ENCODE assay signal across 8 cellular contexts in genomic region chr13:87123987-87124784, GRCh38.
DNase-seq lines count a peak whose midpoint lies in the region; ATAC-seq, FAIRE-seq and TF ChIP-seq lines count a peak whose summit lies in the region.

No MANE protein-coding gene starts in this region.

- H3K36me3 Mint-ChIP-seq in natural killer cell treated with Interleukin-12 subunit alpha and Interleukin-12 subunit beta and Interleukin-15 and Interleukin-18, amount 100 ng/mL, for 72 hours: peaks cover 4% of the 10 kb centered on the region
- H3K36me3 Mint-ChIP-seq in natural killer cell: no peaks in the 10 kb centered on the region
- H3K36me3 Mint-ChIP-seq in CD8-positive, alpha-beta memory T cell: no peaks in the 10 kb centered on the region

- ATAC-seq in natural killer cell treated with Interleukin-12 subunit alpha and Interleukin-12 subunit beta and Interleukin-15 and Interleukin-18, amount 100 ng/mL, for 72 hours: peak; percentile 73 to 88
- ATAC-seq in natural killer cell: no peak
- peak; percentile 96 for ATAC-seq in PC-3

- DNase-seq in natural killer cell treated with Interleukin-12 subunit alpha and Interleukin-12 subunit beta and Interleukin-15 and Interleukin-18, amount 100 ng/mL, for 72 hours (ENCODE audit: low spot score): peak; percentile 58
- DNase-seq in natural killer cell (no peak), PC-3 (peak; percentile 90), fibroblast of mammary gland (ENCODE audit: low read depth) (peak; percentile 98), urothelium cell line (ENCODE audit: low spot score) (peak; percentile 65), NCI-H1092 (lab: John Stamatoyannopoulos, UW) (no peak), dorsolateral prefrontal cortex (no peak)
- no peak for DNase-seq in CD8-positive, alpha-beta memory T cell

- no peaks in the 10 kb centered on the region for H3K27me3 ChIP-seq in PC-3 (ENCODE audit: low read length)
- H3K27me3 ChIP-seq in CD8-positive, alpha-beta memory T cell (ENCODE audit: insufficient read depth, low read length, poor library complexity, severe bottlenecking): no peaks in the 10 kb centered on the region
- H3K27me3 ChIP-seq in dorsolateral prefrontal cortex: no peaks in the 10 kb centered on the region

- 0 out of 2 replicates have a peak overlapping the region, but pooled peaks have one; percentile 12 for H3K9ac ChIP-seq in PC-3 (ENCODE audit: low read length)

- CTCF ChIA-PET in PC-3 (lab: Charles Lee): no interaction called here
- CTCF ChIA-PET in CD8-positive, alpha-beta memory T cell (lab: Charles Lee): no interaction called here

- no peak overlapping the region for H3K4me3 Mint-ChIP-seq in natural killer cell treated with Interleukin-12 subunit alpha and Interleukin-12 subunit beta and Interleukin-15 and Interleukin-18, amount 100 ng/mL, for 72 hours
- no peak overlapping the region for H3K4me3 Mint-ChIP-seq in natural killer cell
- H3K4me3 Mint-ChIP-seq in CD8-positive, alpha-beta memory T cell: peak overlapping the region in 2 of 7 donors; percentile 38 to 57

- no TSS peak for BruUV-seq in PC-3 (replicated peaks; lab: Mats Ljungman, UMichigan)

- H3K27me3 Mint-ChIP-seq in natural killer cell treated with Interleukin-12 subunit alpha and Interleukin-12 subunit beta and Interleukin-15 and Interleukin-18, amount 100 ng/mL, for 72 hours: no peaks in the 10 kb centered on the region
- no peaks in the 10 kb centered on the region for H3K27me3 Mint-ChIP-seq in natural killer cell (ENCODE audit: low read depth in 2 of 2)
- no peaks in the 10 kb centered on the region for H3K27me3 Mint-ChIP-seq in CD8-positive, alpha-beta memory T cell

- no peaks in the 10 kb centered on the region for H3K79me2 ChIP-seq in PC-3 (ENCODE audit: low read length)

- intact Hi-C loops in natural killer cell (cut with micrococcal nuclease) (no loop called here), PC-3 (cut with micrococcal nuclease) (loop anchor here (1.0 to 5.0 kb wide), 3 partner anchors 31 to 82 kb away; no protein-coding TSS in a partner anchor), dorsolateral prefrontal cortex (cut with DNase I) (no loop called here)

- no peak for TF ChIP-seq CTCF in natural killer cell (IDR thresholded peaks at IDR 0.05)
- no peak for TF ChIP-seq CTCF in PC-3 (conservative IDR thresholded peaks at IDR 0.05; ENCODE audit: low read depth, low read length)
- no peak for TF ChIP-seq CTCF in fibroblast of mammary gland (conservative IDR thresholded peaks at IDR 0.05; ENCODE audit: control insufficient read depth, insufficient read depth, low read depth, low read length)
- TF ChIP-seq CTCF in dorsolateral prefrontal cortex (IDR thresholded peaks at IDR 0.05 in 54 of 56, conservative IDR thresholded peaks at IDR 0.05 in 2 of 56; ENCODE audit: low read depth in 1 of 56, partially characterized antibody in 56 of 56): no peak

- H3K27ac ChIP-seq in PC-3 (ENCODE audit: low read length) (peak overlapping the region; percentile 77), dorsolateral prefrontal cortex (no peak overlapping the region)
- no peak overlapping the region for H3K27ac ChIP-seq in CD8-positive, alpha-beta memory T cell (ENCODE audit: low read depth, low read length)

- H3K36me3 ChIP-seq in PC-3 (ENCODE audit: low read depth, low read length): no peaks in the 10 kb centered on the region
- no peaks in the 10 kb centered on the region for H3K36me3 ChIP-seq in CD8-positive, alpha-beta memory T cell (ENCODE audit: insufficient read depth, low read length)

- H3K9me3 Mint-ChIP-seq in natural killer cell treated with Interleukin-12 subunit alpha and Interleukin-12 subunit beta and Interleukin-15 and Interleukin-18, amount 100 ng/mL, for 72 hours: no peaks in the 10 kb centered on the region
- H3K9me3 Mint-ChIP-seq in natural killer cell: peaks cover 5 to 7% of the 10 kb centered on the region in 2 donors
- peaks cover 0 to 27% (median 3%) of the 10 kb centered on the region in 5 donors for H3K9me3 Mint-ChIP-seq in CD8-positive, alpha-beta memory T cell

- H3K9me3 ChIP-seq in PC-3 (ENCODE audit: low read length): no peaks in the 10 kb centered on the region
- no peaks in the 10 kb centered on the region for H3K9me3 ChIP-seq in CD8-positive, alpha-beta memory T cell (ENCODE audit: low read length)

- H3K4me3 ChIP-seq in PC-3 (ENCODE audit: low read length) (peak overlapping the region; percentile 54), fibroblast of mammary gland (ENCODE audit: control insufficient read depth, low read depth, low read length) (no peak overlapping the region), dorsolateral prefrontal cortex (no peak overlapping the region)
- H3K4me3 ChIP-seq in CD8-positive, alpha-beta memory T cell (ENCODE audit: low read length): no peak overlapping the region

- no peaks in the 10 kb centered on the region for H4K20me1 ChIP-seq in PC-3 (ENCODE audit: low read length)

- FAIRE-seq in urothelium cell line (lab: Jason Lieb, UNC): no peak

- peaks cover 3 to 4% of the 10 kb centered on the region in 2 donors for H3K4me1 Mint-ChIP-seq in natural killer cell treated with Interleukin-12 subunit alpha and Interleukin-12 subunit beta and Interleukin-15 and Interleukin-18, amount 100 ng/mL, for 72 hours (ENCODE audit: low read depth in 2 of 2)
- H3K4me1 Mint-ChIP-seq in natural killer cell: peaks cover 0 to 4% of the 10 kb centered on the region in 2 donors
- H3K4me1 Mint-ChIP-seq in CD8-positive, alpha-beta memory T cell: no peaks in the 10 kb centered on the region

- peaks cover 23% of the 10 kb centered on the region for H3K4me1 ChIP-seq in PC-3 (ENCODE audit: insufficient read depth, low read length)
- no peaks in the 10 kb centered on the region for H3K4me1 ChIP-seq in CD8-positive, alpha-beta memory T cell (ENCODE audit: insufficient read depth, low read length)

- peak overlapping the region in 1 of 2 donors; percentile 14 for H3K27ac Mint-ChIP-seq in natural killer cell treated with Interleukin-12 subunit alpha and Interleukin-12 subunit beta and Interleukin-15 and Interleukin-18, amount 100 ng/mL, for 72 hours
- H3K27ac Mint-ChIP-seq in natural killer cell: no peak overlapping the region
- H3K27ac Mint-ChIP-seq in CD8-positive, alpha-beta memory T cell: no peak overlapping the region

- peak overlapping the region; percentile 74 for H3K4me2 ChIP-seq in PC-3 (ENCODE audit: low read length)

- H3K9me2 ChIP-seq in PC-3 (replicated peaks; ENCODE audit: low read length): no peaks in the 10 kb centered on the region

- POLR2A ChIA-PET in PC-3 (lab: Charles Lee; ENCODE audit: unreplicated experiment): no interaction called here
- POLR2A ChIA-PET in CD8-positive, alpha-beta memory T cell (lab: Charles Lee): no interaction called here

- H2AFZ ChIP-seq in PC-3 (ENCODE audit: low read length): peak overlapping the region; percentile 71; the same call in 1 of the 2 replicates

- H3F3A ChIP-seq in PC-3 (ENCODE audit: low read length, unreplicated experiment): no peaks in the 10 kb centered on the region

Comparison
In these comparisons a context has a peak if more than half of its experiments do, and no peak if none do; other contexts are left out.
1. ATAC-seq: peak in natural killer cell treated with Interleukin-12 subunit alpha and Interleukin-12 subunit beta and Interleukin-15 and Interleukin-18, amount 100 ng/mL, for 72 hours (2 of 2) and PC-3 (single experiment); none in natural killer cell (0 of 3).
2. DNase-seq: peak in natural killer cell treated with Interleukin-12 subunit alpha and Interleukin-12 subunit beta and Interleukin-15 and Interleukin-18, amount 100 ng/mL, for 72 hours (single experiment), PC-3 (single experiment), fibroblast of mammary gland (single experiment) and urothelium cell line (single experiment); none in natural killer cell (single experiment), CD8-positive, alpha-beta memory T cell (0 of 5), NCI-H1092 (single experiment) and dorsolateral prefrontal cortex (0 of 10).